In the genomic region with DNA sequence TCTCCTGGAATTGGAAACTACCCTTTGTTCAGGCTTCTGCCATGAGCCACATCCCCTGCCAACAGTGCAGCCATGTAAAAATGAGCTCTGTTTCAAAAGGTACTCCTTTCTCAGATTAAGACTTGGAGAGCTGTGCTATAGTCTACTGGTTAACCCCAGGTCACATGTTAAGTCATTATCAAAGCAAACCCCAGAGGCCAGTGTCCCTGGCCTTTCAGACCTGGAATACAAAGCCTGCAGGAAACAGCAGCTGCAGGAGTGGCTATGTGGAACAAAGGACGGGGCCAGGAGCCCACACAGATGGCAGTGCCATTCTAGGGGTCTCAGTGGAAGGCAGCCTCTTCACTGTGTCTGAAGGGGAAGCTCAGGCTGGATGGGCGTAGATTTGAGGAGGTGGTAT, we compare ENCODE assay signal across 16 cellular contexts.
"Had no signal": no experiment of that assay in that cellular context is flagged by ENCODE, and none has a peak within 500 bp of the region (broad histone marks: within the 10 kb centered on the region; RNA-seq: fewer than 3 reads in every experiment).

No MANE protein-coding gene starts in this region.

- H3K9me3 ChIP-seq: esophagus muscularis mucosa, sigmoid colon, suprapubic skin, upper lobe of right lung had no signal

- H3K9me3 Mint-ChIP-seq: dendritic cell treated with granulocyte-macrophage colony-stimulating factor and Interleukin-4, amounts not matched to agents 40 ng/mL and 50 ng/mL, for 4 days; naive thymus-derived CD4-positive, alpha-beta T cell had no signal

- H3K27ac ChIP-seq: brain microvascular endothelial cell, esophagus muscularis mucosa, sigmoid colon, suprapubic skin, upper lobe of right lung had no signal

- H3K27me3 Mint-ChIP-seq: naive thymus-derived CD4-positive, alpha-beta T cell had no signal

- ATAC-seq: left cardiac atrium; naive thymus-derived CD4-positive, alpha-beta T cell; upper lobe of right lung had no signal

- H3K4me3 ChIP-seq: esophagus muscularis mucosa, lung, sigmoid colon, suprapubic skin, upper lobe of right lung had no signal

- DNase-seq: activated CD4-positive, alpha-beta T cell treated with anti-CD3 and anti-CD28 coated beads, Interleukin-2, amount 50 U/mL, for 1 hour; activated naive CD4-positive, alpha-beta T cell treated with anti-CD3 and anti-CD28 coated beads, Interleukin-2, amount 50 U/mL, for 16 hours; activated T-cell treated with anti-CD3 and anti-CD28 coated beads, Interleukin-2, amount 50 U/mL, for 1 hour; amniotic stem cell; brain microvascular endothelial cell; head of caudate nucleus; left cardiac atrium; naive thymus-derived CD4-positive, alpha-beta T cell; sigmoid colon; stimulated activated CD4-positive, alpha-beta T cell treated with anti-CD3 and anti-CD28 coated beads, Interleukin-2, amount 100 ng/mL, for 48 hours; stimulated activated naive CD4-positive, alpha-beta T cell treated with Interleukin-2 at 50 U/mL for 16 hours; upper lobe of right lung had no signal

- H3K4me3 Mint-ChIP-seq: dendritic cell treated with granulocyte-macrophage colony-stimulating factor and Interleukin-4, amounts not matched to agents 40 ng/mL and 50 ng/mL, for 4 days; naive thymus-derived CD4-positive, alpha-beta T cell had no signal

- H3K27ac Mint-ChIP-seq: dendritic cell treated with granulocyte-macrophage colony-stimulating factor and Interleukin-4, amounts not matched to agents 40 ng/mL and 50 ng/mL, for 4 days had no signal

- H3K27me3 ChIP-seq: brain microvascular endothelial cell, esophagus muscularis mucosa, sigmoid colon, suprapubic skin, upper lobe of right lung had no signal
